8 cellular contexts compared by ENCODE assay signal in genomic region chr2:218569661-218570500, GRCh38. TPM values are rescaled to one million over a fixed set of nuclear protein-coding genes. Genes with fewer than 3 reads are reported as not detected.
A peak's percentile ranks its signal among the peaks of the same experiment; 100 is the strongest.
DNase-seq lines count a peak whose midpoint lies in the region; ATAC-seq, FAIRE-seq and TF ChIP-seq lines count a peak whose summit lies in the region.

No MANE protein-coding gene starts in this region.

- peaks cover 93% of the 10 kb centered on the region for H3K79me2 ChIP-seq in SU-DHL-6 (ENCODE audit: insufficient read depth, low read length)

- CTCF ChIA-PET in A673 (lab: Charles Lee), result no interaction called here

- peak overlapping the region; percentile 98 for H3K27ac Mint-ChIP-seq in nephron progenitor cell

- H3K9ac ChIP-seq in SU-DHL-6 (ENCODE audit: low read length), result peak overlapping the region; percentile 97

- H3K36me3 ChIP-seq in A673 (ENCODE audit: insufficient read depth, low read length, poor library complexity, severe bottlenecking) (peaks cover 30% of the 10 kb centered on the region), SU-DHL-6 (ENCODE audit: low read length) (peaks cover 20% of the 10 kb centered on the region)

- H3K9me3 Mint-ChIP-seq in nephron progenitor cell, result no peaks in the 10 kb centered on the region

- H3K9me2 ChIP-seq in SU-DHL-6 (replicated peaks; ENCODE audit: insufficient read depth, low read length), result no peaks in the 10 kb centered on the region

- H3K4me2 ChIP-seq in SU-DHL-6 (ENCODE audit: low read depth, low read length, poor library complexity, severe bottlenecking), result peak overlapping the region; percentile 93

- H3K27ac ChIP-seq in A673 (ENCODE audit: low read depth, low read length, poor library complexity, severe bottlenecking) (peak overlapping the region; percentile 94), SU-DHL-6 (ENCODE audit: low read depth, low read length) (peak overlapping the region; percentile 82)

- no peaks in the 10 kb centered on the region for H3K27me3 ChIP-seq in A673 (replicated peaks; ENCODE audit: insufficient read depth, low read depth, low read length, poor library complexity)
- H3K27me3 ChIP-seq in SU-DHL-6 (ENCODE audit: low read length), result no peaks in the 10 kb centered on the region

- POLR2A ChIA-PET in A673 (lab: Charles Lee; ENCODE audit: low non-redundant PET), result no interaction called here

- H3K4me3 ChIP-seq in A673 (ENCODE audit: low read depth, low read length, poor library complexity, severe bottlenecking) (peak overlapping the region; percentile 92), SU-DHL-6 (ENCODE audit: insufficient read depth, low read length, poor library complexity, severe bottlenecking) (peak overlapping the region; percentile 93), epithelial cell of proximal tubule (ENCODE audit: low read depth, low read length) (peak overlapping the region; percentile 77)

- FAIRE-seq in GM12892 (lab: Jason Lieb, UNC), result peak; percentile 73

- DNase-seq in A673 (ENCODE audit: low spot score) (peak; percentile 22), GM12892 (ENCODE audit: insufficient read length) (no peak), epithelial cell of proximal tubule (ENCODE audit: low read depth) (peak; percentile 39), nephron progenitor cell (no peak), cortex of kidney (lab: John Stamatoyannopoulos, UW) (no peak)
- no peak for DNase-seq in stimulated activated naive CD4-positive, alpha-beta T cell (lab: John Stamatoyannopoulos, UW)

- peak overlapping the region; percentile 94 for H3K4me3 Mint-ChIP-seq in nephron progenitor cell

- no peak overlapping the region for H2AFZ ChIP-seq in SU-DHL-6 (ENCODE audit: low read depth, low read length, severe bottlenecking)

- peaks cover 50% of the 10 kb centered on the region for H3K4me1 Mint-ChIP-seq in nephron progenitor cell

- peaks cover 3% of the 10 kb centered on the region; the same call in 1 of the 2 replicates for H4K20me1 ChIP-seq in SU-DHL-6 (ENCODE audit: low read depth, low read length)

- H3F3A ChIP-seq in SU-DHL-6 (ENCODE audit: insufficient read depth), result peaks cover 4% of the 10 kb centered on the region; the same call in 1 of the 2 replicates

- peaks cover 19% of the 10 kb centered on the region for H3K4me1 ChIP-seq in A673 (ENCODE audit: insufficient read depth, low read length, poor library complexity, severe bottlenecking)

- intact Hi-C loops in A673 (cut with micrococcal nuclease; ENCODE audit: unreplicated experiment), result loop anchor here (10.0 kb wide), 1 partner anchor 1985 kb away; no protein-coding TSS in a partner anchor

- TSS peak; percentile 49 for BruUV-seq in A673 (replicated peaks; lab: Mats Ljungman, UMichigan)

- ATAC-seq in GM18909 (IDR thresholded peaks at IDR 0.05; ENCODE audit: poor library complexity, unreplicated experiment), result no peak

- H3K36me3 Mint-ChIP-seq in nephron progenitor cell (ENCODE audit: low read depth), result peaks cover 33% of the 10 kb centered on the region

- TF ChIP-seq POLR2A in GM12892 (IDR thresholded peaks at IDR 0.05; ENCODE audit: low read depth, low read length), result no peak

- no peaks in the 10 kb centered on the region for H3K27me3 Mint-ChIP-seq in nephron progenitor cell (ENCODE audit: low read depth, poor library complexity)

- no peak for TF ChIP-seq CTCF in A673 (conservative IDR thresholded peaks at IDR 0.05; ENCODE audit: low read depth, low read length)
- TF ChIP-seq CTCF in SU-DHL-6 (IDR thresholded peaks at IDR 0.05; ENCODE audit: insufficient read depth, low read length, poor library complexity, severe bottlenecking), result no peak
- no peak for TF ChIP-seq CTCF in epithelial cell of proximal tubule (conservative IDR thresholded peaks at IDR 0.05; ENCODE audit: low read depth, low read length)
- TF ChIP-seq CTCF in nephron progenitor cell (IDR thresholded peaks at IDR 0.05), result no peak

- H3K9me3 ChIP-seq in A673 (ENCODE audit: low read depth, low read length, poor library complexity, severe bottlenecking) (no peaks in the 10 kb centered on the region), SU-DHL-6 (ENCODE audit: insufficient read depth, low read length) (no peaks in the 10 kb centered on the region)

RNA-seq across cellular contexts. Expression of gene CNOT9, which starts 1.2 kb away (rescaled TPM):
- total RNA-seq in A673 (2021), result 89.5 and 92.3 TPM in 2 replicates
- polyA plus RNA-seq in GM12892 (2012; ENCODE audit: missing spikeins), result 63.6 TPM
- 56.8 and 71.0 TPM in 2 replicates for total RNA-seq in epithelial cell of proximal tubule

RNA-seq across cellular contexts. Expression of gene USP37, which starts 1.7 kb away (rescaled TPM):
- 31.0 and 33.2 TPM in 2 replicates for total RNA-seq in A673 (2021)
- 11.1 TPM for polyA plus RNA-seq in GM12892 (2012; ENCODE audit: missing spikeins)
- total RNA-seq in epithelial cell of proximal tubule, result 6.8 and 14.9 TPM in 2 replicates

RNA-seq across cellular contexts. Expression of gene PLCD4, which starts 37.8 kb away (rescaled TPM):
- total RNA-seq in A673 (2021), result 0.24 and 0.39 TPM in 2 replicates
- 0.83 TPM for polyA plus RNA-seq in GM12892 (2012; ENCODE audit: missing spikeins)
- 0.29 and 0.58 TPM in 2 replicates for total RNA-seq in epithelial cell of proximal tubule

Comparison
In these comparisons a context has a peak if more than half of its experiments do, and no peak if none do; other contexts are left out.
1. DNase-seq: peak in A673 (single experiment) and epithelial cell of proximal tubule (single experiment); none in GM12892 (single experiment), nephron progenitor cell (single experiment), stimulated activated naive CD4-positive, alpha-beta T cell (0 of 6) and cortex of kidney (single experiment).
2. Peak in every context shown above with its lines, with median percentiles within 50 percentile points of each other: H3K4me3 ChIP-seq.